23 cellular contexts compared by ENCODE assay signal in genomic region chr10:11089272-11089671, GRCh38.
"Had no signal": no experiment of that assay in that cellular context is flagged by ENCODE, and none has a peak within 500 bp of the region (broad histone marks: within the 10 kb centered on the region; RNA-seq: fewer than 3 reads in every experiment).

No MANE protein-coding gene starts in this region.

- H3K27ac ChIP-seq: SJSA1, SK-N-MC had no signal

- H3K27me3 ChIP-seq: SJSA1 had no signal

- H3K4me1 ChIP-seq: SJSA1 had no signal

- H3K9me3 ChIP-seq: SJSA1 had no signal

- H3K36me3 ChIP-seq: SJSA1 had no signal

- H3K4me3 ChIP-seq: SJSA1, SK-N-MC had no signal

- DNase-seq: Kasumi-1, KG1, MM.1S, NCI-H1048, NCI-H1105, NCI-H1417, NCI-H1436 treated with DMSO at 0.1 percent for 48 hours, NCI-H1694, NCI-H187 treated with DMSO at 0.1 percent for 48 hours, NCI-H2029 treated with DMSO at 0.1 percent for 48 hours, NCI-H2171 treated with DMSO at 0.1 percent for 48 hours, NCI-H2227 treated with DMSO at 0.1 percent for 48 hours, NCI-H446, NCI-H510A, NCI-H524 treated with DMSO at 0.1 percent for 48 hours, NCI-H69, NCI-H774, Right ventricle myocardium superior, RPMI8226, SIG-M5, SW 1271 had no signal
